ENCODE assay signal across 8 cellular contexts in genomic region chr22:46250035-46250782, GRCh38. TPM values are rescaled to one million over a fixed set of nuclear protein-coding genes. Genes with fewer than 3 reads are reported as not detected.
DNase-seq lines count a peak whose midpoint lies in the region; ATAC-seq and TF ChIP-seq lines count a peak whose summit lies in the region.

A gene with protein sequence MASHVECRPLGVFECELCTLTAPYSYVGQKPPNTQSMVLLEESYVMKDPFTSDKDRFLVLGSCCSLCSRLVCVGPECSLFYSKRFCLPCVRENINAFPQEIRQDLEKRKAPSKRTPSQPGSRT (minus strand): TSS chr22:46250293. CDS start chr22:46248284, 2,009 bp downstream.

- H4K20me1 ChIP-seq in KMS-11 (ENCODE audit: insufficient read depth) (no peaks in the 10 kb centered on the region), neural progenitor cell (ENCODE audit: low read depth) (no peaks in the 10 kb centered on the region)

- DNase-seq in EL: peak; percentile 91
- peak; percentile 76 for DNase-seq in SHP77 treated with DMSO at 0.1 percent for 48 hours (lab: John Stamatoyannopoulos, UW)
- peak; percentile 93 for DNase-seq in activated gamma-delta T cell treated with Interleukin-2 at 50 U/mL for 16 hours
- peak; percentile 40 to 60 for DNase-seq in foreskin keratinocyte
- DNase-seq in neural progenitor cell (ENCODE audit: low spot score): peak; percentile 90
- peak; percentile 73 for DNase-seq in stromal cell of bone marrow (ENCODE audit: low read depth)

- H3F3A ChIP-seq in neural progenitor cell (ENCODE audit: low read depth): no peaks in the 10 kb centered on the region

- H3K4me3 ChIP-seq in KMS-11 (IDR thresholded peaks at IDR 0.05; ENCODE audit: insufficient read depth, low read depth, low read length): no peak within 1 kb of the TSS
- H3K4me3 ChIP-seq in neural progenitor cell: peak within 1 kb of the TSS; percentile 76

- peaks cover 26% of the 10 kb centered on the region for H3K4me1 Mint-ChIP-seq in neural progenitor cell

- no peaks in the 10 kb centered on the region for H3K27me3 ChIP-seq in KMS-11 (ENCODE audit: insufficient read depth, low read depth)
- no peaks in the 10 kb centered on the region for H3K27me3 ChIP-seq in foreskin keratinocyte
- H3K27me3 ChIP-seq in neural progenitor cell: peaks cover 15% of the 10 kb centered on the region

- peak within 1 kb of the TSS; percentile 83 for H3K4me3 Mint-ChIP-seq in neural progenitor cell

- H3K79me2 ChIP-seq in KMS-11 (ENCODE audit: insufficient read depth, low read depth) (0 out of 2 replicates have a peak, but pooled peaks cover 4% of the 10 kb centered on the region), neural progenitor cell (ENCODE audit: low read depth) (no peaks in the 10 kb centered on the region)

- ATAC-seq in GM21737 (IDR thresholded peaks at IDR 0.05; ENCODE audit: unreplicated experiment) (peak; percentile 82), foreskin keratinocyte (peak; percentile 89)

- H3K9me3 Mint-ChIP-seq in neural progenitor cell: peaks cover 14% of the 10 kb centered on the region

- H2AFZ ChIP-seq in KMS-11 (ENCODE audit: low read depth) (peak within 1 kb of the TSS; percentile 64; the same call in 1 of the 2 replicates), neural progenitor cell (replicated peaks) (peak within 1 kb of the TSS; percentile 38)

- peak within 1 kb of the TSS; percentile 93 for H3K4me2 ChIP-seq in KMS-11
- H3K4me2 ChIP-seq in neural progenitor cell: peak within 1 kb of the TSS; percentile 81

- peak within 1 kb of the TSS; percentile 65 for H3K27ac ChIP-seq in KMS-11
- H3K27ac ChIP-seq in foreskin keratinocyte: peak within 1 kb of the TSS; percentile 70
- no peak within 1 kb of the TSS for H3K27ac ChIP-seq in neural progenitor cell

- peaks cover 2% of the 10 kb centered on the region for H3K27me3 Mint-ChIP-seq in neural progenitor cell (ENCODE audit: insufficient read depth, low read depth)

- H3K4me1 ChIP-seq in KMS-11 (ENCODE audit: low read depth, poor library complexity, severe bottlenecking) (peaks cover 18% of the 10 kb centered on the region), foreskin keratinocyte (peaks cover 4% of the 10 kb centered on the region), neural progenitor cell (peaks cover 5% of the 10 kb centered on the region)

- no peaks in the 10 kb centered on the region for H3K9me3 ChIP-seq in neural progenitor cell (ENCODE audit: low read depth)

- peaks cover 4% of the 10 kb centered on the region for H3K36me3 Mint-ChIP-seq in neural progenitor cell

- H3K9ac ChIP-seq in KMS-11 (peak within 1 kb of the TSS; percentile 66), neural progenitor cell (no peak within 1 kb of the TSS)

- H3K36me3 ChIP-seq in KMS-11 (ENCODE audit: insufficient read depth): no peaks in the 10 kb centered on the region
- H3K36me3 ChIP-seq in neural progenitor cell: no peaks in the 10 kb centered on the region

- H3K27ac Mint-ChIP-seq in neural progenitor cell: no peak within 1 kb of the TSS

- TF ChIP-seq CTCF in KMS-11 (conservative IDR thresholded peaks at IDR 0.05; ENCODE audit: low read depth, low read length) (no peak), foreskin keratinocyte (conservative IDR thresholded peaks at IDR 0.05) (peak; percentile 33), neural progenitor cell (IDR thresholded peaks at IDR 0.05) (no peak)

RNA-seq across cellular contexts. Expression of the gene that starts here (rescaled TPM):
- total RNA-seq in foreskin keratinocyte (7.5 and 8.0 TPM in 2 replicates), neural progenitor cell (ENCODE audit: low replicate concordance) (6.7 and 22.8 TPM in 2 replicates)
- polyA plus RNA-seq in foreskin keratinocyte: 9.0 and 9.2 TPM in 2 replicates
